17 cellular contexts compared by ENCODE assay signal in the genomic region with DNA sequence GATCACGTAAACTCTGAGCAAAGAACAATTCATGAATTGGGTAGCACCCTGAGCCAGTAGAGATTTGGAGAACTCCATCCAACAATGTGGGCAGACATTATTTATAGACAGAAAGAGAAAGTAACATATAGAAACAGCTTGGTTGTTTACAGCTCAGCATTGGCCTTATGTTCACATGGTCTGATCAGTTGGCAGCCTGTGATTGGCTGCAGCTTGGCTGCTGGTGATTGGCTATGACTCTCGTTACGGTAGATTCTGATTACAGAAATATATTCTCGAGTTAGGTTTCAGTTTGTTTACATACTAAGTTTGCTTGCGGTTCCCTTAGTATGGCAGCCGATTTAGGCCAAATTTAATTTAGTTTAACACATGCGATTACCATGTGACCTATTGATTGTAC.
A peak's percentile ranks its signal among the peaks of the same experiment; 100 is the strongest.
DNase-seq lines count a peak whose midpoint lies in the region; ATAC-seq and TF ChIP-seq lines count a peak whose summit lies in the region.
"Had no signal": no experiment of that assay in that cellular context is flagged by ENCODE, and none has a peak within 500 bp of the region (broad histone marks: within the 10 kb centered on the region; RNA-seq: fewer than 3 reads in every experiment).

No MANE protein-coding gene starts in this region.

- CTCF ChIA-PET in activated CD4-positive, alpha-beta memory T cell treated with anti-CD3 and anti-CD28 coated beads for 36 hours (lab: Charles Lee) = no interaction called here

- no peaks in the 10 kb centered on the region for H3K79me2 ChIP-seq in GM23248 (ENCODE audit: insufficient read depth)

- in situ Hi-C loops in GM23248 (cut with MboI) = no loop called here

- H3K27ac ChIP-seq in GM23248 = no peak overlapping the region

- no peaks in the 10 kb centered on the region for H3F3A ChIP-seq in GM23248 (ENCODE audit: insufficient read depth)

- H3K27me3 ChIP-seq in GM23248 (replicated peaks; ENCODE audit: insufficient read depth) = no peaks in the 10 kb centered on the region

- H3K9me2 ChIP-seq in GM23248 (ENCODE audit: insufficient read depth) = no peaks in the 10 kb centered on the region
- H3K9me2 ChIP-seq: SK-N-SH had no signal

- H3K9me3 ChIP-seq in GM23248 (ENCODE audit: low read depth) = no peaks in the 10 kb centered on the region
- H3K9me3 ChIP-seq: SK-N-SH had no signal

- DNase-seq in GM23248 = peak; percentile 2
- peak; percentile 2 for DNase-seq in NCI-H446 treated with DMSO at 0.1 percent for 48 hours (lab: John Stamatoyannopoulos, UW)
- DNase-seq in osteocyte (ENCODE audit: extremely low spot score, unreplicated experiment) = no peak
- DNase-seq in GM19238 (ENCODE audit: insufficient read length, low spot score) = no peak
- no peak for DNase-seq in activated CD4-positive, alpha-beta memory T cell treated with anti-CD3 and anti-CD28 coated beads for 36 hours
- DNase-seq: ACHN; CD4-positive, CD25-positive, alpha-beta regulatory T cell; DMS53; NCI-H146; NCI-H2107; SK-N-SH; T-helper 1 cell had no signal

- no peaks in the 10 kb centered on the region for H3K9me3 Mint-ChIP-seq in osteocyte (ENCODE audit: unreplicated experiment)
- peaks cover 3% of the 10 kb centered on the region for H3K9me3 Mint-ChIP-seq in activated CD4-positive, alpha-beta memory T cell treated with anti-CD3 and anti-CD28 coated beads for 36 hours
- H3K9me3 Mint-ChIP-seq: GM23338 had no signal

- H3K4me3 ChIP-seq in GM23248 = no peak overlapping the region
- H3K4me3 ChIP-seq: GM23338 had no signal

- no peak overlapping the region for H3K4me2 ChIP-seq in GM23248 (ENCODE audit: unreplicated experiment)
- H3K4me2 ChIP-seq: GM23338, SK-N-SH had no signal

- peaks cover 57% of the 10 kb centered on the region for H3K4me1 Mint-ChIP-seq in osteocyte (ENCODE audit: unreplicated experiment)
- H3K4me1 Mint-ChIP-seq in activated CD4-positive, alpha-beta memory T cell treated with anti-CD3 and anti-CD28 coated beads for 36 hours (ENCODE audit: low read depth) = no peaks in the 10 kb centered on the region
- H3K4me1 Mint-ChIP-seq: CD4-positive, CD25-positive, alpha-beta regulatory T cell; GM23338; IgD-negative memory B cell had no signal

- peak overlapping the region; percentile 12; the same call in 1 of the 2 replicates for H2AFZ ChIP-seq in GM23248
- H2AFZ ChIP-seq: GM23338 had no signal

- no peaks in the 10 kb centered on the region for H4K20me1 ChIP-seq in GM23248 (ENCODE audit: insufficient read depth)

- H3K9ac ChIP-seq in GM23248 = no peak overlapping the region
- H3K9ac ChIP-seq: SK-N-SH had no signal

- POLR2A ChIA-PET in activated CD4-positive, alpha-beta memory T cell treated with anti-CD3 and anti-CD28 coated beads for 36 hours (lab: Charles Lee) = no interaction called here

- H3K27me3 Mint-ChIP-seq in osteocyte (ENCODE audit: unreplicated experiment) = no peaks in the 10 kb centered on the region
- H3K27me3 Mint-ChIP-seq in activated CD4-positive, alpha-beta memory T cell treated with anti-CD3 and anti-CD28 coated beads for 36 hours = no peaks in the 10 kb centered on the region
- H3K27me3 Mint-ChIP-seq: CD4-positive, CD25-positive, alpha-beta regulatory T cell; IgD-negative memory B cell had no signal

- ATAC-seq in GM18498 (IDR thresholded peaks at IDR 0.05; ENCODE audit: unreplicated experiment) = peak; percentile 41
- no peak for ATAC-seq in GM21447 (IDR thresholded peaks at IDR 0.05; ENCODE audit: unreplicated experiment)
- ATAC-seq: GM23338, Right ventricle myocardium inferior had no signal

- no peak for TF ChIP-seq CTCF in osteocyte (IDR thresholded peaks at IDR 0.05)

- no peaks in the 10 kb centered on the region for H3K36me3 Mint-ChIP-seq in osteocyte (ENCODE audit: unreplicated experiment)
- H3K36me3 Mint-ChIP-seq in activated CD4-positive, alpha-beta memory T cell treated with anti-CD3 and anti-CD28 coated beads for 36 hours = no peaks in the 10 kb centered on the region
- H3K36me3 Mint-ChIP-seq: CD4-positive, CD25-positive, alpha-beta regulatory T cell; IgD-negative memory B cell had no signal

- H3K4me3 Mint-ChIP-seq in osteocyte (ENCODE audit: unreplicated experiment) = no peak overlapping the region
- no peak overlapping the region for H3K4me3 Mint-ChIP-seq in activated CD4-positive, alpha-beta memory T cell treated with anti-CD3 and anti-CD28 coated beads for 36 hours
- H3K4me3 Mint-ChIP-seq: CD4-positive, CD25-positive, alpha-beta regulatory T cell; GM23338; IgD-negative memory B cell had no signal

- no peaks in the 10 kb centered on the region for H3K4me1 ChIP-seq in GM23248 (ENCODE audit: insufficient read depth)

- WGBS in GM23248 (ENCODE audit: low coverage in 1 of 2, low lambda C conversion rate in 2 of 2, missing lambda C conversion rate in 2 of 2), 2 experiments = 30 to 32% methylated on average over 7 of the region's 7 CpGs

- peak overlapping the region; percentile 2 for H3K27ac Mint-ChIP-seq in osteocyte (ENCODE audit: unreplicated experiment)
- H3K27ac Mint-ChIP-seq in activated CD4-positive, alpha-beta memory T cell treated with anti-CD3 and anti-CD28 coated beads for 36 hours = no peak overlapping the region
- H3K27ac Mint-ChIP-seq: CD4-positive, CD25-positive, alpha-beta regulatory T cell; GM23338; IgD-negative memory B cell had no signal

- H3K36me3 ChIP-seq in GM23248 (ENCODE audit: low read depth) = no peaks in the 10 kb centered on the region

- intact Hi-C loops in activated CD4-positive, alpha-beta memory T cell treated with anti-CD3 and anti-CD28 coated beads for 36 hours (cut with micrococcal nuclease) = no loop called here

Comparison
In these comparisons a context has a peak if more than half of its experiments do, and no peak if none do; other contexts are left out.
1. DNase-seq: peak in GM23248 (single experiment) and NCI-H446 treated with DMSO at 0.1 percent for 48 hours (single experiment); none in osteocyte (single experiment), GM19238 (single experiment) and activated CD4-positive, alpha-beta memory T cell treated with anti-CD3 and anti-CD28 coated beads for 36 hours (single experiment).